ENCODE assay signal across 1 cellular context in genomic region chr20:57109151-57109953, GRCh38.
TF ChIP-seq lines count a peak whose summit lies in the region.

No MANE protein-coding gene starts in this region.

TF ChIP-seq in GM23338, 12 proteins besides CTCF, POLR2A, EP300 and RAD21 (continued from another document):
- no peak for TF ChIP-seq ZNF462 (CRISPR knock-in tag; IDR thresholded peaks at IDR 0.05)
- TF ChIP-seq EZH2 (IDR thresholded peaks at IDR 0.05; ENCODE audit: low read depth, unreplicated experiment): no peak
- TF ChIP-seq CREB1 (CRISPR knock-in tag; IDR thresholded peaks at IDR 0.05; ENCODE audit: low read depth): no peak
- TF ChIP-seq ZNF331 (CRISPR knock-in tag; IDR thresholded peaks at IDR 0.05; ENCODE audit: low read depth): no peak
- TF ChIP-seq ETS1 (IDR thresholded peaks at IDR 0.05): no peak
